8 cellular contexts compared by ENCODE assay signal in genomic region chr12:54216580-54217308, GRCh38. TPM values are rescaled to one million over a fixed set of nuclear protein-coding genes. Genes with fewer than 3 reads are reported as not detected.
A peak's percentile ranks its signal among the peaks of the same experiment; 100 is the strongest.
DNase-seq lines count a peak whose midpoint lies in the region; ATAC-seq and TF ChIP-seq lines count a peak whose summit lies in the region.

No MANE protein-coding gene starts in this region.

- TF ChIP-seq CTCF in GM12873 (IDR thresholded peaks at IDR 0.05; ENCODE audit: insufficient read depth, low read depth, low read length, missing control alignments) (peak; percentile 68), fibroblast of the aortic adventitia (IDR thresholded peaks at IDR 0.05; ENCODE audit: insufficient read depth, low read length) (peak; percentile 80), nephron progenitor cell (IDR thresholded peaks at IDR 0.05) (peak; percentile 72)

- H3K9me3 Mint-ChIP-seq in nephron progenitor cell = no peaks in the 10 kb centered on the region

- H3K36me3 Mint-ChIP-seq in nephron progenitor cell (ENCODE audit: low read depth) = no peaks in the 10 kb centered on the region

- H3K4me1 Mint-ChIP-seq in nephron progenitor cell = peaks cover 49% of the 10 kb centered on the region

- DNase-seq in LoVo (ENCODE audit: low spot score) = peak; percentile 88
- DNase-seq in RPMI7951 (ENCODE audit: low read depth) = peak; percentile 83
- peak; percentile 75 for DNase-seq in activated T-helper 1 cell treated with Interleukin-2 at 50 U/mL for 16 hours (ENCODE audit: low read depth)
- DNase-seq in fibroblast of the aortic adventitia (ENCODE audit: low read depth) = peak; percentile 81
- peak; percentile 84 for DNase-seq in nephron progenitor cell
- peak; percentile 81 for DNase-seq in stimulated activated naive CD8-positive, alpha-beta T cell treated with anti-CD3 and anti-CD28 coated beads, Interleukin-15, Interleukin-2, amounts not matched to agents 100 U/mL and 50 U/mL, for 24 hours

- H3K4me3 Mint-ChIP-seq in nephron progenitor cell = peak overlapping the region; percentile 83

- H3K27ac Mint-ChIP-seq in nephron progenitor cell = no peak overlapping the region

- peak overlapping the region; percentile 56 for H3K4me3 ChIP-seq in fibroblast of the aortic adventitia (ENCODE audit: low read depth, low read length)

- peak; percentile 63 for ATAC-seq in stimulated activated naive CD8-positive, alpha-beta T cell treated with anti-CD3 and anti-CD28 coated beads, Interleukin-15, Interleukin-2, amounts not matched to agents 100 U/mL and 50 U/mL, for 24 hours
- ATAC-seq in GM18519 (IDR thresholded peaks at IDR 0.05; ENCODE audit: low FRiP score, unreplicated experiment) = no peak

- H3K27me3 Mint-ChIP-seq in nephron progenitor cell (ENCODE audit: low read depth, poor library complexity) = peaks cover 39% of the 10 kb centered on the region

RNA-seq across cellular contexts. Expression of gene SMUG1, which starts 28.0 kb away (rescaled TPM):
- 44.7 and 68.8 TPM in 2 replicates for total RNA-seq in RPMI7951 (2014; rRNA removed; shearing (Covaris generic))
- total RNA-seq in fibroblast of the aortic adventitia (ENCODE audit: low replicate concordance) = 18.3 and 27.5 TPM in 2 replicates
